In the genomic region with DNA sequence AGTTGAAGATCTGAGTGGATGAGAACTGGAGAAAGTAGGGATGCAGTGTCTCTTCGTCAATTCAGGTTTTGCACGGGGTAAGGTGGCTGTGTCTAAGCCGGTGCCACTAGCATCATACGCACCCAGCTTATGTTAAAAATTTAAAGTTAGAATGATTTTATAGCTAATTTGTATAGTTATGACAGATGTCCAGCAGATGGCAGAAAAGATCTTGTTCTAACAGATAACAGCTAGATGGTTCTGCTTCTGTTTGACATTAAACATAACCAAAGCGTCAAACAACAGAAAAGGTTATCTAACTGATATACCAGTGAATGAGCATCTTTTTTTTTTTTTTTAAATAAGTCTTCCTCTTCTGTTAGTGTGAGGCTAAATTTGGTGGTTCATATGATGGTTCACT, we compare ENCODE assay signal across 8 cellular contexts. TPM values are rescaled to one million over a fixed set of nuclear protein-coding genes. Genes with fewer than 3 reads are reported as not detected.
DNase-seq lines count a peak whose midpoint lies in the region; ATAC-seq, FAIRE-seq and TF ChIP-seq lines count a peak whose summit lies in the region.

No MANE protein-coding gene starts in this region.

- intact Hi-C loops in adrenal gland (cut with DNase I) = loop anchor here (5.0 to 10.0 kb wide), 4 partner anchors 51 to 179 kb away; no protein-coding TSS in a partner anchor

- H3K4me2 ChIP-seq in A549 (no peak overlapping the region), hepatocyte (no peak overlapping the region)

- H3K9me2 ChIP-seq in hepatocyte (replicated peaks; ENCODE audit: insufficient read depth) = no peaks in the 10 kb centered on the region

- no peaks in the 10 kb centered on the region for H4K20me1 ChIP-seq in hepatocyte (ENCODE audit: insufficient read depth, poor library complexity, severe bottlenecking)

- H3K27me3 ChIP-seq in adrenal gland (no peaks in the 10 kb centered on the region), hepatocyte (no peaks in the 10 kb centered on the region)

- no peak overlapping the region for H2AFZ ChIP-seq in hepatocyte

- no peak for FAIRE-seq in A549 (lab: Jason Lieb, UNC)
- FAIRE-seq in urothelium cell line (lab: Jason Lieb, UNC) = no peak

- H3K4me1 ChIP-seq in A549 (no peaks in the 10 kb centered on the region), adrenal gland (replicated peaks in 1 of 2) (no peaks in the 10 kb centered on the region), hepatocyte (ENCODE audit: insufficient read depth) (no peaks in the 10 kb centered on the region)

- no peak overlapping the region for H3K27ac ChIP-seq in A549
- H3K27ac ChIP-seq in adrenal gland = no peak overlapping the region
- H3K27ac ChIP-seq in hepatocyte = no peak overlapping the region

- 8% methylated on average over 5 of the region's 5 CpGs for WGBS in A549 (ENCODE audit: missing lambda C conversion rate)
- 28 to 37% (median 35%) methylated on average over 5 of the region's 5 CpGs for WGBS in adrenal gland, 4 donors
- 76% methylated on average over 5 of the region's 5 CpGs for WGBS in hepatocyte (ENCODE audit: low lambda C conversion rate, missing lambda C conversion rate)

- CTCF ChIA-PET in A549 (lab: Yijun Ruan, JAX) = interaction anchor here (0.6 to 5.6 kb wide), 31 partner anchors 8 to 1813 kb away, joined by 3 to 51 read pairs (median 4); partner anchors contain the start of gene ZSCAN5A

- H3K9me3 ChIP-seq in A549 (peaks cover 25% of the 10 kb centered on the region), adrenal gland (replicated peaks in 1 of 3) (no peaks in the 10 kb centered on the region), hepatocyte (ENCODE audit: low read depth) (no peaks in the 10 kb centered on the region)

- peak; percentile 59 to 70 for TF ChIP-seq RAD21 in A549 (conservative IDR thresholded peaks at IDR 0.05 in 1 of 2, IDR thresholded peaks at IDR 0.05 in 1 of 2)

- TF ChIP-seq POLR2A in A549 (IDR thresholded peaks at IDR 0.05; ENCODE audit: low read length) (no peak), adrenal gland (IDR thresholded peaks at IDR 0.05) (no peak)

- DNase-seq in A549 (ENCODE audit: low read depth in 1 of 2, low spot score in 1 of 2) (peak; percentile 44 to 72), NCI-H2107 treated with DMSO at 0.1 percent for 48 hours (lab: John Stamatoyannopoulos, UW; ENCODE audit: unreplicated experiment) (peak; percentile 51), adrenal gland (no peak), hepatocyte (ENCODE audit: low spot score) (peak; percentile 71), urothelium cell line (ENCODE audit: low spot score) (peak; percentile 28), iPS-NIHi7 (ENCODE audit: extremely low spot score) (no peak)

- peak; percentile 61 to 80; a peak in 5 of 6 replicates for ATAC-seq in A549
- ATAC-seq in GM19023 (IDR thresholded peaks at IDR 0.05; ENCODE audit: unreplicated experiment) = no peak

- no peaks in the 10 kb centered on the region for H3K36me3 ChIP-seq in adrenal gland (replicated peaks in 1 of 2)
- no peaks in the 10 kb centered on the region for H3K36me3 ChIP-seq in hepatocyte (replicated peaks; ENCODE audit: insufficient read depth, low read depth)

- TF ChIP-seq EP300 in A549 (IDR thresholded peaks at IDR 0.05) = no peak

- POLR2A ChIA-PET in A549 (lab: Yijun Ruan, JAX) = interaction anchor here (0.6 to 1.1 kb wide), 4 partner anchors 62 to 323 kb away, joined by 3 to 7 read pairs (median 3); no protein-coding TSS in a partner anchor

- H3K4me3 ChIP-seq in A549 (no peak overlapping the region), adrenal gland (no peak overlapping the region), hepatocyte (no peak overlapping the region)

- TF ChIP-seq CTCF in A549 (IDR thresholded peaks at IDR 0.05) (peak; percentile 56), GM12872 (IDR thresholded peaks at IDR 0.05; ENCODE audit: insufficient read depth, low read depth, low read length) (peak; percentile 40; the same call in 2 of the 3 replicates), adrenal gland (IDR thresholded peaks at IDR 0.05) (peak; percentile 30 to 63 (median 52)), hepatocyte (IDR thresholded peaks at IDR 0.05; ENCODE audit: poor library complexity) (peak; percentile 59)

- no peaks in the 10 kb centered on the region for H3K79me2 ChIP-seq in hepatocyte

TF ChIP-seq in A549, 52 proteins besides CTCF, POLR2A, EP300 and RAD21:
- no peak for TF ChIP-seq RARB (CRISPR knock-in tag; IDR thresholded peaks at IDR 0.05)
- TF ChIP-seq, protein P1, sequence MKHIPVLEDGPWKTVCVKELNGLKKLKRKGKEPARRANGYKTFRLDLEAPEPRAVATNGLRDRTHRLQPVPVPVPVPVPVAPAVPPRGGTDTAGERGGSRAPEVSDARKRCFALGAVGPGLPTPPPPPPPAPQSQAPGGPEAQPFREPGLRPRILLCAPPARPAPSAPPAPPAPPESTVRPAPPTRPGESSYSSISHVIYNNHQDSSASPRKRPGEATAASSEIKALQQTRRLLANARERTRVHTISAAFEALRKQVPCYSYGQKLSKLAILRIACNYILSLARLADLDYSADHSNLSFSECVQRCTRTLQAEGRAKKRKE (CRISPR knock-in tag; IDR thresholded peaks at IDR 0.05; ENCODE audit: low read depth) = no peak
- no peak for TF ChIP-seq HDAC2 (IDR thresholded peaks at IDR 0.05)
- TF ChIP-seq GATA3 (IDR thresholded peaks at IDR 0.05; ENCODE audit: borderline replicate concordance) = no peak
- TF ChIP-seq SMC3 (IDR thresholded peaks at IDR 0.05) = peak; percentile 54

RNA-seq across cellular contexts. Expression of gene EDDM13, which starts 18.8 kb away (rescaled TPM):
- polyA plus RNA-seq in A549 (2011; rRNA removed) (not detected in 2 replicates), A549 (2017; fragmentation: RNase III; extraction: RNeasy Plus Mini Kit Qiagen cat#74134 plus additional on column Dnase treatment) (not detected in 3 replicates), adrenal gland (1 to 10 TPM in 1 of 3 donors, under 1 TPM in 1, not detected in 1; 0.64 to 1.0 TPM), hepatocyte (1.3 TPM in 1 of 2 replicates, not detected in the other)
- polyA plus RNA-seq in A549 (2012; cell fraction: cytosol; rRNA removed) = not detected in 2 replicates
- not detected in 2 replicates for polyA plus RNA-seq in A549 (2012; cell fraction: nucleus; rRNA removed)
- not detected in 2 replicates for polyA minus RNA-seq in A549 (2011; rRNA and poly(A)+ RNA removed)
- total RNA-seq in adrenal gland (under 1 TPM in 3 of 8 donors, not detected in 5; 0.47 to 0.69 (median 0.53) TPM), hepatocyte (not detected in 2 replicates)

RNA-seq across cellular contexts. Expression of gene ZSCAN5C, which starts 51.7 kb away (rescaled TPM):
- polyA plus RNA-seq in A549 (2011; rRNA removed) (not detected in 2 replicates), A549 (2017; fragmentation: RNase III; extraction: RNeasy Plus Mini Kit Qiagen cat#74134 plus additional on column Dnase treatment) (not detected in 3 replicates), adrenal gland (not detected), hepatocyte (not detected in 2 replicates)
- polyA plus RNA-seq in A549 (2012; cell fraction: cytosol; rRNA removed) = not detected in 2 replicates
- polyA plus RNA-seq in A549 (2012; cell fraction: nucleus; rRNA removed) = not detected in 2 replicates
- polyA minus RNA-seq in A549 (2011; rRNA and poly(A)+ RNA removed) = not detected in 2 replicates
- total RNA-seq in adrenal gland (not detected), hepatocyte (not detected in 2 replicates)

RNA-seq across cellular contexts. Expression of gene ZSCAN5B, which starts 56.2 kb away (rescaled TPM):
- polyA plus RNA-seq in A549 (2011; rRNA removed) = 0.07 TPM in 1 of 2 replicates, not detected in the other
- not detected in 2 replicates for polyA plus RNA-seq in A549 (2012; cell fraction: cytosol; rRNA removed)
- polyA plus RNA-seq in A549 (2012; cell fraction: nucleus; rRNA removed) = not detected in 2 replicates
- not detected in 3 replicates for polyA plus RNA-seq in A549 (2017; fragmentation: RNase III; extraction: RNeasy Plus Mini Kit Qiagen cat#74134 plus additional on column Dnase treatment)
- 0.62 TPM in 1 of 2 replicates, not detected in the other for polyA minus RNA-seq in A549 (2011; rRNA and poly(A)+ RNA removed)
- under 1 TPM in 2 of 8 donors, not detected in 6; 0.11 to 0.19 TPM for total RNA-seq in adrenal gland
- polyA plus RNA-seq in adrenal gland = under 1 TPM in 2 of 3 donors, not detected in 1; 0.09 to 0.13 TPM
- not detected in 2 replicates for total RNA-seq in hepatocyte
- not detected in 2 replicates for polyA plus RNA-seq in hepatocyte

Comparison
In these comparisons a context has a peak if more than half of its experiments do, and no peak if none do; other contexts are left out.
1. DNase-seq: peak in A549 (2 of 2), NCI-H2107 treated with DMSO at 0.1 percent for 48 hours (single experiment), hepatocyte (single experiment) and urothelium cell line (single experiment); none in adrenal gland (0 of 7) and iPS-NIHi7 (single experiment).
2. Peak in every context shown above with its lines, with median percentiles within 50 percentile points of each other: CTCF ChIP-seq.